ENCODE assay signal across 19 cellular contexts in the genomic region with DNA sequence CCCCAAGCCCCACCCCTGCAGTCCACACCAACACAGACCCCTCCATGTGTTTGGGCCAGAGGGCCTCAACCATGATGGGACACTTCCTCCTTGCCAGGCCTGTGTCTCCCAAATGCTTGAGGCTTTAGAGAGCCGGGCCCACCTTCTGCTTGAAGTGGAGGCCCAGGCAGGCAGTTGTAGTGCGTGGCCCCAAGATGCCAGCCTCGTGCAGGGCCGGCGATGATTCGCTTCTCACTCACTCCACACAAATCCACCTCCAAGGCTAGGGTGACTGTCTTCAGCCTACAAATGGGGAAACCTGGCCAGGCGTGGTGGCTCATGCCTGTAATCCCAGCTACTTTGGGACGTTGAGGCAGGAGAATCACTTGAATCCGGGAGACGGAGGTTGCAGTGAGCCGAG. TPM values are rescaled to one million over a fixed set of nuclear protein-coding genes. Genes with fewer than 3 reads are reported as not detected.
A peak's percentile ranks its signal among the peaks of the same experiment; 100 is the strongest.
DNase-seq lines count a peak whose midpoint lies in the region; ATAC-seq and TF ChIP-seq lines count a peak whose summit lies in the region.
"Had no signal": no experiment of that assay in that cellular context is flagged by ENCODE, and none has a peak within 500 bp of the region (broad histone marks: within the 10 kb centered on the region; RNA-seq: fewer than 3 reads in every experiment).

No MANE protein-coding gene starts in this region.

- H3K36me3 ChIP-seq in PC-3 (ENCODE audit: low read depth, low read length) (no peaks in the 10 kb centered on the region), WERI-Rb-1 (no peaks in the 10 kb centered on the region)
- H3K36me3 ChIP-seq: cardiac muscle cell, upper lobe of left lung had no signal

- H3K9me3 Mint-ChIP-seq in activated naive CD4-positive, alpha-beta T cell treated with anti-CD3 and anti-CD28 coated beads, Interleukin-2, amount 50 U/mL, for 72 hours = no peaks in the 10 kb centered on the region
- no peaks in the 10 kb centered on the region for H3K9me3 Mint-ChIP-seq in stimulated activated memory B cell treated with anti-CD40 and anti-IgM and Interleukin-4, amounts not matched to agents 10 μg/mL and 1 μg/mL and 100 μg/mL, for 72 hours
- H3K9me3 Mint-ChIP-seq: activated naive CD4-positive, alpha-beta T cell treated with anti-CD3 and anti-CD28 coated beads, Interleukin-2, amount 10 ng/mL, durations not matched to agents 7 days and 5 days had no signal

- intact Hi-C loops in PC-3 (cut with micrococcal nuclease) = no loop called here

- no peak overlapping the region for H3K4me2 ChIP-seq in PC-3 (ENCODE audit: low read length)

- H3K79me2 ChIP-seq in PC-3 (ENCODE audit: low read length) = peaks cover 13% of the 10 kb centered on the region

- H4K20me1 ChIP-seq in PC-3 (ENCODE audit: low read length) = peaks cover 3% of the 10 kb centered on the region; the same call in 1 of the 2 replicates

- H2AFZ ChIP-seq in PC-3 (ENCODE audit: low read length) = no peak overlapping the region

- H3K27me3 ChIP-seq in PC-3 (ENCODE audit: low read length) = no peaks in the 10 kb centered on the region
- H3K27me3 ChIP-seq in foreskin keratinocyte = no peaks in the 10 kb centered on the region
- peaks cover 3% of the 10 kb centered on the region for H3K27me3 ChIP-seq in WERI-Rb-1 (ENCODE audit: insufficient read depth, low read depth, severe bottlenecking)
- H3K27me3 ChIP-seq: cardiac muscle cell, upper lobe of left lung had no signal

- ATAC-seq in activated naive CD4-positive, alpha-beta T cell treated with anti-CD3 and anti-CD28 coated beads, Interleukin-2, amount 50 U/mL, for 72 hours = no peak
- ATAC-seq in PC-3 (peak; percentile 64), foreskin keratinocyte (peak; percentile 64), HG03139 (IDR thresholded peaks at IDR 0.05; ENCODE audit: unreplicated experiment) (no peak), GM18861 (IDR thresholded peaks at IDR 0.05; ENCODE audit: unreplicated experiment) (no peak)
- no peak for ATAC-seq in stimulated activated memory B cell treated with anti-CD40 and anti-IgM and Interleukin-4, amounts not matched to agents 10 μg/mL and 1 μg/mL and 100 μg/mL, for 72 hours
- ATAC-seq: left cardiac atrium, Right ventricle myocardium inferior had no signal

- no peaks in the 10 kb centered on the region for H3F3A ChIP-seq in PC-3 (ENCODE audit: low read length, unreplicated experiment)

- no peak overlapping the region for H3K4me3 Mint-ChIP-seq in stimulated activated memory B cell treated with anti-CD40 and anti-IgM and Interleukin-4, amounts not matched to agents 10 μg/mL and 1 μg/mL and 100 μg/mL, for 72 hours
- H3K4me3 Mint-ChIP-seq: activated naive CD4-positive, alpha-beta T cell treated with anti-CD3 and anti-CD28 coated beads, Interleukin-2, amount 10 ng/mL, durations not matched to agents 7 days and 5 days had no signal

- CTCF ChIA-PET in PC-3 (lab: Charles Lee) = no interaction called here

- BruUV-seq in PC-3 (replicated peaks; lab: Mats Ljungman, UMichigan) = no TSS peak

- no peaks in the 10 kb centered on the region for H3K36me3 Mint-ChIP-seq in activated naive CD4-positive, alpha-beta T cell treated with anti-CD3 and anti-CD28 coated beads, Interleukin-2, amount 50 U/mL, for 72 hours
- peaks cover 8% of the 10 kb centered on the region for H3K36me3 Mint-ChIP-seq in stimulated activated memory B cell treated with anti-CD40 and anti-IgM and Interleukin-4, amounts not matched to agents 10 μg/mL and 1 μg/mL and 100 μg/mL, for 72 hours

- POLR2A ChIA-PET in PC-3 (lab: Charles Lee; ENCODE audit: unreplicated experiment) = no interaction called here

- H3K9ac ChIP-seq in PC-3 (ENCODE audit: low read length) = no peak overlapping the region

- TF ChIP-seq CTCF in PC-3 (conservative IDR thresholded peaks at IDR 0.05; ENCODE audit: low read depth, low read length) (no peak), foreskin keratinocyte (conservative IDR thresholded peaks at IDR 0.05) (no peak), WERI-Rb-1 (IDR thresholded peaks at IDR 0.05; ENCODE audit: low read depth, low read length) (no peak)

- DNase-seq in activated naive CD4-positive, alpha-beta T cell treated with anti-CD3 and anti-CD28 coated beads, Interleukin-2, amount 50 U/mL, for 72 hours (ENCODE audit: low spot score in 2 of 2) = no peak
- DNase-seq in activated naive CD4-positive, alpha-beta T cell treated with Interleukin-2 at 50 U/mL for 16 hours = no peak
- peak; percentile 49 for DNase-seq in PC-3
- DNase-seq in foreskin keratinocyte = no peak
- no peak for DNase-seq in WERI-Rb-1
- DNase-seq: activated CD4-positive, CD25-positive, alpha-beta regulatory T cell; activated naive CD4-positive, alpha-beta T cell treated with anti-CD3 and anti-CD28 coated beads, Interleukin-2, amount 10 ng/mL, durations not matched to agents 7 days and 5 days; GOT3; left cardiac atrium; NCI-H1694 treated with DMSO at 0.1 percent for 48 hours; NK-92 treated with Interleukin-12 subunit alpha and Interleukin-12 subunit beta, amount 100 ng/mL, for 24 hours; stimulated activated naive CD4-positive, alpha-beta T cell; upper lobe of left lung had no signal

- H3K9me2 ChIP-seq in PC-3 (replicated peaks; ENCODE audit: low read length) = no peaks in the 10 kb centered on the region

- H3K9me3 ChIP-seq in PC-3 (ENCODE audit: low read length) (no peaks in the 10 kb centered on the region), WERI-Rb-1 (ENCODE audit: severe bottlenecking) (no peaks in the 10 kb centered on the region)
- H3K9me3 ChIP-seq: upper lobe of left lung had no signal

- peaks cover 71% of the 10 kb centered on the region for H3K4me1 Mint-ChIP-seq in stimulated activated memory B cell treated with anti-CD40 and anti-IgM and Interleukin-4, amounts not matched to agents 10 μg/mL and 1 μg/mL and 100 μg/mL, for 72 hours

- no peaks in the 10 kb centered on the region for H3K27me3 Mint-ChIP-seq in stimulated activated memory B cell treated with anti-CD40 and anti-IgM and Interleukin-4, amounts not matched to agents 10 μg/mL and 1 μg/mL and 100 μg/mL, for 72 hours

- no peak overlapping the region for H3K27ac ChIP-seq in PC-3 (ENCODE audit: low read length)
- H3K27ac ChIP-seq in foreskin keratinocyte = no peak overlapping the region
- no peak overlapping the region for H3K27ac ChIP-seq in WERI-Rb-1
- H3K27ac ChIP-seq: cardiac muscle cell, upper lobe of left lung had no signal

- peak overlapping the region; percentile 26 to 68 for H3K27ac Mint-ChIP-seq in activated naive CD4-positive, alpha-beta T cell treated with anti-CD3 and anti-CD28 coated beads, Interleukin-2, amount 50 U/mL, for 72 hours
- peak overlapping the region; percentile 60 for H3K27ac Mint-ChIP-seq in stimulated activated memory B cell treated with anti-CD40 and anti-IgM and Interleukin-4, amounts not matched to agents 10 μg/mL and 1 μg/mL and 100 μg/mL, for 72 hours
- H3K27ac Mint-ChIP-seq: activated naive CD4-positive, alpha-beta T cell treated with anti-CD3 and anti-CD28 coated beads, Interleukin-2, amount 10 ng/mL, durations not matched to agents 7 days and 5 days; progenitor cell of endocrine pancreas had no signal

- H3K4me3 ChIP-seq in PC-3 (ENCODE audit: low read length) (no peak overlapping the region), WERI-Rb-1 (ENCODE audit: low read depth, low read length) (no peak overlapping the region)
- H3K4me3 ChIP-seq: cardiac muscle cell, upper lobe of left lung had no signal

- H3K4me1 ChIP-seq in PC-3 (ENCODE audit: insufficient read depth, low read length) (peaks cover 15% of the 10 kb centered on the region; the same call in 1 of the 2 replicates), foreskin keratinocyte (peaks cover 6% of the 10 kb centered on the region)

RNA-seq across cellular contexts. Expression of gene PRR5, which starts 5.7 kb away (rescaled TPM):
- total RNA-seq in activated naive CD4-positive, alpha-beta T cell treated with anti-CD3 and anti-CD28 coated beads, Interleukin-2, amount 50 U/mL, for 72 hours = 10 to 100 TPM; 11.0 to 15.4 TPM
- total RNA-seq in PC-3 (2014; rRNA removed) = 14.5 and 21.8 TPM in 2 replicates
- 12.2 and 13.8 TPM in 2 replicates for total RNA-seq in foreskin keratinocyte
- polyA plus RNA-seq in foreskin keratinocyte = 18.4 and 18.5 TPM in 2 replicates

RNA-seq across cellular contexts. Expression of gene ARHGAP8, which starts 44.6 kb away (rescaled TPM):
- 1 to 10 TPM; 2.4 to 6.5 TPM for total RNA-seq in activated naive CD4-positive, alpha-beta T cell treated with anti-CD3 and anti-CD28 coated beads, Interleukin-2, amount 50 U/mL, for 72 hours
- 29.4 and 30.9 TPM in 2 replicates for total RNA-seq in PC-3 (2014; rRNA removed)
- 15.8 and 16.5 TPM in 2 replicates for total RNA-seq in foreskin keratinocyte
- 14.8 and 16.2 TPM in 2 replicates for polyA plus RNA-seq in foreskin keratinocyte

Comparison
In these comparisons a context has a peak if more than half of its experiments do, and no peak if none do; other contexts are left out.
1. ATAC-seq: peak in PC-3 (single experiment) and foreskin keratinocyte (single experiment); none in activated naive CD4-positive, alpha-beta T cell treated with anti-CD3 and anti-CD28 coated beads, Interleukin-2, amount 50 U/mL, for 72 hours (0 of 2), stimulated activated memory B cell treated with anti-CD40 and anti-IgM and Interleukin-4, amounts not matched to agents 10 μg/mL and 1 μg/mL and 100 μg/mL, for 72 hours (single experiment), HG03139 (single experiment) and GM18861 (single experiment).